Comparison of ENCODE assay signal across 19 cellular contexts in the genomic region with DNA sequence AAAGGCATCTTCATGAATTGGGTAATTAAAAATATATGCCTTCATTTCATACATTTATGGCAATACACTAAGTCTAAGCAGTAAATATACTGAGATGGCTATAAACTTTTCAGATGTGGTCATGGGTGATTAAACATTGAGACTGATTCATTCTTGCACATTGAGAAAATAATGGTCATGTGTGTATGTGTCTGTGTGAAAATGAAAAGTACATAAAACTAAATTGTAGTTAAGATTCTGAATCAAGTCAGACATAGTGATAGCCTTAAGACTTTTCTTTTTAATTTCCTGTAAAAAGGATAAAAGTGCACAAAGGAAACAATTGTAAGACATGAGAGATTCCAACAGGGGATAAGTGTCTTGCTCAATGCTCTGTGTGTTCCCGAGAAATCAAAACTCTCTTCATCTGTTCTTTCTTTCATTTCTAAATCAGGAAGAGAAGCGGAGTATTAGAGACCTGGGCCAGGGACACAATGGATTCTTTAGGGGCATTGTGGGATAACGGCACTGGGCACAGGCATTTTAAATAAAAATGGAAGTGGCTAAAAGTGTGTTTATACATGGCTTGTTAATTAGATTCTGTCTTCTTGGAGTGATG.
DNase-seq lines count a peak whose midpoint lies in the region; ATAC-seq and TF ChIP-seq lines count a peak whose summit lies in the region.
"Had no signal": no experiment of that assay in that cellular context is flagged by ENCODE, and none has a peak within 500 bp of the region (broad histone marks: within the 10 kb centered on the region; RNA-seq: fewer than 3 reads in every experiment).

No MANE protein-coding gene starts in this region.

- no peaks in the 10 kb centered on the region for H3K9me3 ChIP-seq in SJCRH30 (replicated peaks)

- H3K27me3 ChIP-seq in SJCRH30, result no peaks in the 10 kb centered on the region

- DNase-seq in AG10803 (ENCODE audit: low read depth), result no peak
- peak; percentile 28 for DNase-seq in LHCN-M2 (ENCODE audit: low read depth)
- DNase-seq in epithelial cell of esophagus (ENCODE audit: low read depth), result peak; percentile 34
- DNase-seq in neural crest cell (ENCODE audit: low read depth, low spot score), result no peak
- DNase-seq in NCI-H1105 (lab: John Stamatoyannopoulos, UW), result no peak
- DNase-seq in SJCRH30, result no peak
- DNase-seq in dermis blood vessel endothelial cell, result no peak
- DNase-seq: activated CD4-positive, alpha-beta T cell treated with anti-CD3 and anti-CD28 coated beads for 1 hour; activated CD8-positive, alpha-beta memory T cell treated with anti-CD3 and anti-CD28 coated beads, Interleukin-2, amount 50 U/mL, for 48 hours; activated naive CD8-positive, alpha-beta T cell treated with anti-CD3 and anti-CD28 coated beads for 36 hours; hypothalamus; left ventricle myocardium superior; NCI-H748 treated with DMSO at 0.1 percent for 48 hours; T-helper 2 cell had no signal

- ATAC-seq in HG02970 (IDR thresholded peaks at IDR 0.05; ENCODE audit: low FRiP score, unreplicated experiment), result no peak
- ATAC-seq: left ventricle myocardium superior; stimulated activated memory B cell treated with anti-CD40 and anti-IgM and Interleukin-4, amounts not matched to agents 10 μg/mL and 1 μg/mL and 100 μg/mL, for 72 hours had no signal

- H3K4me3 ChIP-seq in AG10803 (ENCODE audit: low read length) (peak overlapping the region; percentile 31), epithelial cell of esophagus (ENCODE audit: low read length) (no peak overlapping the region), SJCRH30 (no peak overlapping the region)

- peak overlapping the region; percentile 73 for H3K27ac Mint-ChIP-seq in neural crest cell (ENCODE audit: unreplicated experiment)
- H3K27ac Mint-ChIP-seq: activated naive CD8-positive, alpha-beta T cell treated with anti-CD3 and anti-CD28 coated beads for 36 hours; B cell; nephron; stimulated activated memory B cell treated with anti-CD40 and anti-IgM and Interleukin-4, amounts not matched to agents 10 μg/mL and 1 μg/mL and 100 μg/mL, for 72 hours had no signal

- H3K36me3 Mint-ChIP-seq in neural crest cell (ENCODE audit: low read depth), result peaks cover 15% of the 10 kb centered on the region

- H3K4me1 Mint-ChIP-seq in neural crest cell, result peaks cover 35% of the 10 kb centered on the region
- H3K4me1 Mint-ChIP-seq: activated naive CD8-positive, alpha-beta T cell treated with anti-CD3 and anti-CD28 coated beads for 36 hours; B cell; stimulated activated memory B cell treated with anti-CD40 and anti-IgM and Interleukin-4, amounts not matched to agents 10 μg/mL and 1 μg/mL and 100 μg/mL, for 72 hours had no signal

- no peaks in the 10 kb centered on the region for H3K4me1 ChIP-seq in SJCRH30

- H3K27me3 Mint-ChIP-seq in neural crest cell (ENCODE audit: low read depth), result no peaks in the 10 kb centered on the region
- H3K27me3 Mint-ChIP-seq: activated naive CD8-positive, alpha-beta T cell treated with anti-CD3 and anti-CD28 coated beads for 36 hours; stimulated activated memory B cell treated with anti-CD40 and anti-IgM and Interleukin-4, amounts not matched to agents 10 μg/mL and 1 μg/mL and 100 μg/mL, for 72 hours had no signal

- peaks cover 12% of the 10 kb centered on the region for H3K9me3 Mint-ChIP-seq in neural crest cell

- H3K36me3 ChIP-seq in SJCRH30, result no peaks in the 10 kb centered on the region

- H3K4me3 Mint-ChIP-seq in neural crest cell, result peak overlapping the region; percentile 40
- H3K4me3 Mint-ChIP-seq: activated naive CD8-positive, alpha-beta T cell treated with anti-CD3 and anti-CD28 coated beads for 36 hours; B cell; nephron; stimulated activated memory B cell treated with anti-CD40 and anti-IgM and Interleukin-4, amounts not matched to agents 10 μg/mL and 1 μg/mL and 100 μg/mL, for 72 hours had no signal

- no peak overlapping the region for H3K27ac ChIP-seq in SJCRH30
- H3K27ac ChIP-seq: epithelial cell of prostate had no signal

- TF ChIP-seq CTCF in AG10803 (conservative IDR thresholded peaks at IDR 0.05; ENCODE audit: low read length) (no peak), epithelial cell of esophagus (IDR thresholded peaks at IDR 0.05; ENCODE audit: insufficient read depth, low read depth, low read length, missing control alignments) (no peak), neural crest cell (conservative IDR thresholded peaks at IDR 0.05) (no peak)

Comparison
In these comparisons a context has a peak if more than half of its experiments do, and no peak if none do; other contexts are left out.
1. DNase-seq: peak in LHCN-M2 (single experiment) and epithelial cell of esophagus (single experiment); none in AG10803 (single experiment), neural crest cell (single experiment), NCI-H1105 (single experiment), SJCRH30 (0 of 2) and dermis blood vessel endothelial cell (single experiment).